Comparison of ENCODE assay signal across 8 cellular contexts in genomic region chr22:20393705-20394476, GRCh38. TPM values are rescaled to one million over a fixed set of nuclear protein-coding genes. Genes with fewer than 3 reads are reported as not detected.
A peak's percentile ranks its signal among the peaks of the same experiment; 100 is the strongest.
DNase-seq lines count a peak whose midpoint lies in the region; ATAC-seq and TF ChIP-seq lines count a peak whose summit lies in the region.

TSS of gene ZNF74 (plus strand) at chr22:20394151. CDS start at chr22:20394629, 478 bp downstream.

- no peaks in the 10 kb centered on the region for H3K27me3 ChIP-seq in mammary epithelial cell (ENCODE audit: insufficient read depth, low read length)
- no peaks in the 10 kb centered on the region; the same call in 1 of the 2 replicates for H3K27me3 ChIP-seq in iPS-20b (ENCODE audit: insufficient read depth, low read length)
- H3K27me3 ChIP-seq in skeletal muscle satellite cell (ENCODE audit: control insufficient read depth, insufficient read depth, low read length), result no peaks in the 10 kb centered on the region

- no peaks in the 10 kb centered on the region for H3K9me3 ChIP-seq in mammary epithelial cell (replicated peaks; ENCODE audit: insufficient read depth, low read length)
- no peaks in the 10 kb centered on the region for H3K9me3 ChIP-seq in iPS-20b (ENCODE audit: insufficient read depth, low read depth, low read length)
- no peaks in the 10 kb centered on the region for H3K9me3 ChIP-seq in skeletal muscle satellite cell (replicated peaks; ENCODE audit: low read length)

- H3K36me3 ChIP-seq in mammary epithelial cell (ENCODE audit: insufficient read depth, low read length) (no peaks in the 10 kb centered on the region), iPS-20b (ENCODE audit: insufficient read depth, low read depth, low read length) (peaks cover 10% of the 10 kb centered on the region), skeletal muscle satellite cell (ENCODE audit: insufficient read depth, low read length) (no peaks in the 10 kb centered on the region)

- CTCF ChIA-PET in mammary epithelial cell (lab: Charles Lee; ENCODE audit: low non-redundant PET), result interaction anchor here (0.7 to 0.8 kb wide), 2 partner anchors 10 to 310 kb away, joined by 4 to 8 read pairs; no protein-coding TSS in a partner anchor

- H4K20me1 ChIP-seq in mammary epithelial cell (ENCODE audit: insufficient read depth, low read length), result no peaks in the 10 kb centered on the region

- H3K4me3 ChIP-seq in GM12875 (ENCODE audit: low read depth, low read length), result peak within 1 kb of the TSS; percentile 91
- H3K4me3 ChIP-seq in WI38 (ENCODE audit: low read depth, low read length), result peak within 1 kb of the TSS; percentile 79
- peak within 1 kb of the TSS; percentile 74 to 97 (median 84) for H3K4me3 ChIP-seq in mammary epithelial cell (replicated peaks in 1 of 3; ENCODE audit: insufficient read depth in 1 of 3, low read depth in 2 of 3, low read length in 3 of 3)
- H3K4me3 ChIP-seq in iPS-20b (ENCODE audit: low read length), result peak within 1 kb of the TSS; percentile 87
- peak within 1 kb of the TSS; percentile 95 for H3K4me3 ChIP-seq in skeletal muscle satellite cell (ENCODE audit: low read length)

- peak within 1 kb of the TSS; percentile 98 for H2AFZ ChIP-seq in mammary epithelial cell (ENCODE audit: low read depth, low read length)

- H3K79me2 ChIP-seq in mammary epithelial cell (ENCODE audit: insufficient read depth, low read length), result peaks cover 19% of the 10 kb centered on the region

- H3K4me2 ChIP-seq in mammary epithelial cell (ENCODE audit: insufficient read depth, low read depth, low read length) (peak within 1 kb of the TSS; percentile 94), skeletal muscle satellite cell (ENCODE audit: low read length) (peak within 1 kb of the TSS; percentile 85)

- dilution Hi-C loops in mammary epithelial cell (cut with HindIII; ENCODE audit: low sequenced_read_pairs), result no loop called here

- ATAC-seq in HG02938 (IDR thresholded peaks at IDR 0.05; ENCODE audit: unreplicated experiment), result peak; percentile 72
- ATAC-seq in HG03378 (IDR thresholded peaks at IDR 0.05; ENCODE audit: unreplicated experiment), result no peak

- 2% methylated on average over 41 of the region's 71 CpGs for WGBS in mammary epithelial cell (ENCODE audit: low coverage, missing lambda C conversion rate)

- peak within 1 kb of the TSS; percentile 41 for H3K9ac ChIP-seq in mammary epithelial cell (ENCODE audit: insufficient read depth, low read length)
- peak within 1 kb of the TSS; percentile 89 for H3K9ac ChIP-seq in iPS-20b (ENCODE audit: low read depth, low read length)
- peak within 1 kb of the TSS; percentile 88 for H3K9ac ChIP-seq in skeletal muscle satellite cell (ENCODE audit: low read depth, low read length)

- H3K4me1 ChIP-seq in mammary epithelial cell (ENCODE audit: insufficient read depth, low read length) (peaks cover 18% of the 10 kb centered on the region), iPS-20b (ENCODE audit: insufficient read depth, low read length) (peaks cover 2% of the 10 kb centered on the region; the same call in 1 of the 2 replicates), skeletal muscle satellite cell (ENCODE audit: control insufficient read depth, insufficient read depth, low read length) (peaks cover 23% of the 10 kb centered on the region)

- BruUV-seq in mammary epithelial cell (replicated peaks; lab: Mats Ljungman, UMichigan), result TSS peak; percentile 17

- no peak for TF ChIP-seq CTCF in GM12875 (IDR thresholded peaks at IDR 0.05; ENCODE audit: borderline replicate concordance, insufficient read depth, low read depth, low read length)
- TF ChIP-seq CTCF in WI38 (IDR thresholded peaks at IDR 0.05; ENCODE audit: low read depth, low read length), result no peak
- no peak for TF ChIP-seq CTCF in mammary epithelial cell (conservative IDR thresholded peaks at IDR 0.05 in 1 of 2, IDR thresholded peaks at IDR 0.05 in 1 of 2; ENCODE audit: extremely low read depth in 1 of 2, insufficient read depth in 1 of 2, low read depth in 1 of 2, low read length in 2 of 2)

- DNase-seq in NCI-H2171 (lab: John Stamatoyannopoulos, UW), result peak; percentile 95
- peak; percentile 88 for DNase-seq in mammary epithelial cell

- intact Hi-C loops in mammary epithelial cell (cut with micrococcal nuclease), result no loop called here

- in situ Hi-C loops in mammary epithelial cell (cut with MboI; ENCODE audit: low sequenced_read_pairs in 2 of 2), result no loop called here

- peak within 1 kb of the TSS; percentile 12 for H3K27ac ChIP-seq in mammary epithelial cell (ENCODE audit: insufficient read depth, low read depth, low read length)
- peak within 1 kb of the TSS; percentile 29 for H3K27ac ChIP-seq in iPS-20b (ENCODE audit: low read length)

RNA-seq across cellular contexts. Expression of gene ZNF74, which starts in this region (rescaled TPM):
- total RNA-seq in mammary epithelial cell, result 10 to 100 TPM in 1 of 2 donors, 1 to 10 TPM in 1; 7.8 to 12.8 TPM
- 5.9 TPM for polyA plus RNA-seq in mammary epithelial cell
- 0.26 TPM for polyA minus RNA-seq in mammary epithelial cell
- total RNA-seq in skeletal muscle satellite cell (2012; rRNA removed), result 5.3 and 5.9 TPM in 2 replicates
